8 cellular contexts compared by ENCODE assay signal in the genomic region with DNA sequence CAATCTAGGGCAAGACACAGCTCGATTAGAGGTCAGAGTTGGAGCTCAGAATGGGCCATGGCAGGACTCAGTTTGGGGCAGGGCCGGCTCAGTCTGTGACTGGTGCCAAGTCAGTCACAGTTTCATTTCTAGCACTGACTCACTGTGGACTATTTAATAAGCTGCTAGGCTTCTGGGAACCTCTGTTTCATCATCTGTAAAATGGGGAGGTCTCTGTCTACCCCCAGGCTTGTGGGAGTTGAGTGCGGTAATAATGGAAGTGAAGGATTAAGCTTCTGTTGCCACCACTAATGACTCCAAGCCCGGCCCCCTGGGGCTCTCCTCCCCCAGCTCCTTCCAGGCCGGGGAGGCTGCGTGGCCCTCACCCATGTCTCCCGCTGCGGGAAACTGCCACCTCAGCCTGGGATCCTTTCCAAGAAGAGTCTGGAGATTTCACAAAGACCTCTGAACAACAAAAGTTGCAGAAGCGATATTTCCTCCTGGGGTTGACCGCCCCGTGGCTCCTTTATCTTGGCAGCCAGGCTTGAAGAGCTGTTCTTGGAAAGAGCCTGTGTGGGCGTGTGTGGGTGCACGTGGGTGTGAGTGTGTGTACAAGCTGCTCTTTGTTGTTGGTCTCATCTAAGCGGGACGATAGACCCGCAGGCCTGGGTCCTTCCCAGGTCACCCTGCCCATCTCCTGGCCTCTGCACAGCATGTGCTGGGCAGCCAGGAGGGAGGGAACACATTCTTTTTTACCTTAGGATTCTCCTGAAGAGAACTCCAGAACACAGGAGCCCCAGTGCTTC. TPM values are rescaled to one million over a fixed set of nuclear protein-coding genes. Genes with fewer than 3 reads are reported as not detected.
DNase-seq lines count a peak whose midpoint lies in the region; ATAC-seq and TF ChIP-seq lines count a peak whose summit lies in the region.

No MANE protein-coding gene starts in this region.

- H3K4me3 ChIP-seq in WERI-Rb-1 (ENCODE audit: low read depth, low read length): no peak overlapping the region
- H3K4me3 ChIP-seq in heart left ventricle: no peak overlapping the region
- H3K4me3 ChIP-seq in CD8-positive, alpha-beta T cell (ENCODE audit: low read depth, low read length): no peak overlapping the region

- H3K9me3 ChIP-seq in WERI-Rb-1 (ENCODE audit: severe bottlenecking): no peaks in the 10 kb centered on the region
- H3K9me3 ChIP-seq in heart left ventricle: no peaks in the 10 kb centered on the region
- H3K9me3 ChIP-seq in CD8-positive, alpha-beta T cell (ENCODE audit: low read length): no peaks in the 10 kb centered on the region

- H3K27ac ChIP-seq in WERI-Rb-1 (peak overlapping the region; percentile 76), heart left ventricle (no peak overlapping the region)
- no peak overlapping the region for H3K27ac ChIP-seq in CD8-positive, alpha-beta T cell (ENCODE audit: low read depth, low read length)

- CTCF ChIA-PET in CD8-positive, alpha-beta T cell (lab: Charles Lee): interaction anchor here (0.8 to 1.4 kb wide), 3 partner anchors 11 to 75 kb away, joined by 3 to 4 read pairs (median 4); no protein-coding TSS in a partner anchor

- peak; percentile 80 for DNase-seq in EH (ENCODE audit: low read depth)
- DNase-seq in WERI-Rb-1: peak; percentile 71
- DNase-seq in heart left ventricle: peak in 2 of 5 donors; percentile 42 to 43
- DNase-seq in stimulated activated naive CD8-positive, alpha-beta T cell treated with anti-CD3 and anti-CD28 coated beads, Interleukin-15, amount 100 ng/mL, for 72 hours: peak in 1 of 2 donors; percentile 63
- DNase-seq in SHP77 treated with DMSO at 0.1 percent for 48 hours (lab: John Stamatoyannopoulos, UW): no peak
- no peak for DNase-seq in CD8-positive, alpha-beta T cell

- TF ChIP-seq POLR2A in heart left ventricle (IDR thresholded peaks at IDR 0.05): no peak

- peak overlapping the region; percentile 72 to 83 for H3K27ac Mint-ChIP-seq in stimulated activated naive CD8-positive, alpha-beta T cell treated with anti-CD3 and anti-CD28 coated beads, Interleukin-15, amount 100 ng/mL, for 72 hours
- H3K27ac Mint-ChIP-seq in CD8-positive, alpha-beta T cell: no peak overlapping the region

- H3K36me3 Mint-ChIP-seq in CD8-positive, alpha-beta T cell: no peaks in the 10 kb centered on the region

- H3K27me3 ChIP-seq in WERI-Rb-1 (ENCODE audit: insufficient read depth, low read depth, severe bottlenecking) (no peaks in the 10 kb centered on the region), heart left ventricle (peaks cover 6 to 56% (median 18%) of the 10 kb centered on the region in 9 donors)
- H3K27me3 ChIP-seq in CD8-positive, alpha-beta T cell (ENCODE audit: insufficient read depth, low read length): no peaks in the 10 kb centered on the region

- TF ChIP-seq CTCF in WERI-Rb-1 (IDR thresholded peaks at IDR 0.05; ENCODE audit: low read depth, low read length) (no peak), heart left ventricle (IDR thresholded peaks at IDR 0.05) (no peak)
- TF ChIP-seq CTCF in CD8-positive, alpha-beta T cell (IDR thresholded peaks at IDR 0.05): no peak

- peak; percentile 60 for ATAC-seq in HG02884 (IDR thresholded peaks at IDR 0.05; ENCODE audit: unreplicated experiment)
- peak; percentile 13 to 60 (median 20) for ATAC-seq in heart left ventricle
- ATAC-seq in stimulated activated naive CD8-positive, alpha-beta T cell treated with anti-CD3 and anti-CD28 coated beads, Interleukin-15, amount 100 ng/mL, for 72 hours: peak; percentile 95
- no peak for ATAC-seq in HG03135 (IDR thresholded peaks at IDR 0.05; ENCODE audit: unreplicated experiment)
- no peak for ATAC-seq in CD8-positive, alpha-beta T cell

- H3K36me3 ChIP-seq in WERI-Rb-1 (no peaks in the 10 kb centered on the region), heart left ventricle (no peaks in the 10 kb centered on the region)
- no peaks in the 10 kb centered on the region for H3K36me3 ChIP-seq in CD8-positive, alpha-beta T cell (ENCODE audit: insufficient read depth, low read length)

- peaks cover 33% of the 10 kb centered on the region for H3K4me1 Mint-ChIP-seq in stimulated activated naive CD8-positive, alpha-beta T cell treated with anti-CD3 and anti-CD28 coated beads, Interleukin-15, amount 100 ng/mL, for 72 hours
- H3K4me1 Mint-ChIP-seq in CD8-positive, alpha-beta T cell (ENCODE audit: low read depth): peaks cover 2% of the 10 kb centered on the region

- WGBS in heart left ventricle, 4 donors: 32 to 45% (median 39%) methylated on average over 15 to 16 of the region's 16 CpGs

- H3K27me3 Mint-ChIP-seq in stimulated activated naive CD8-positive, alpha-beta T cell treated with anti-CD3 and anti-CD28 coated beads, Interleukin-15, amount 100 ng/mL, for 72 hours: peaks cover 60% of the 10 kb centered on the region
- peaks cover 30% of the 10 kb centered on the region for H3K27me3 Mint-ChIP-seq in CD8-positive, alpha-beta T cell (ENCODE audit: low read depth)

- H3K4me1 ChIP-seq in heart left ventricle: peaks cover 0 to 16% (median 1%) of the 10 kb centered on the region in 12 donors
- H3K4me1 ChIP-seq in CD8-positive, alpha-beta T cell (ENCODE audit: insufficient read depth, low read length): no peaks in the 10 kb centered on the region

- POLR2A ChIA-PET in CD8-positive, alpha-beta T cell (lab: Charles Lee): no interaction called here

- intact Hi-C loops in heart left ventricle (cut with DNase I): loop anchor here in 1 of 10 donors (10.0 kb wide), 1 partner anchor 48 kb away; no protein-coding TSS in a partner anchor
- intact Hi-C loops in CD8-positive, alpha-beta T cell (cut with DNase I, micrococcal nuclease): no loop called here

- H3K9me3 Mint-ChIP-seq in stimulated activated naive CD8-positive, alpha-beta T cell treated with anti-CD3 and anti-CD28 coated beads, Interleukin-15, amount 100 ng/mL, for 72 hours: no peaks in the 10 kb centered on the region
- H3K9me3 Mint-ChIP-seq in CD8-positive, alpha-beta T cell: no peaks in the 10 kb centered on the region

- H3K4me3 Mint-ChIP-seq in stimulated activated naive CD8-positive, alpha-beta T cell treated with anti-CD3 and anti-CD28 coated beads, Interleukin-15, amount 100 ng/mL, for 72 hours: peak overlapping the region; percentile 19 to 50
- H3K4me3 Mint-ChIP-seq in CD8-positive, alpha-beta T cell: no peak overlapping the region

RNA-seq across cellular contexts. Expression of a gene that starts 29.1 kb away (rescaled TPM):
- total RNA-seq in heart left ventricle: not detected
- not detected for polyA plus RNA-seq in heart left ventricle
- total RNA-seq in CD8-positive, alpha-beta T cell: not detected

RNA-seq across cellular contexts. Expression of a gene that starts 32.7 kb away (rescaled TPM):
- total RNA-seq in heart left ventricle: not detected
- polyA plus RNA-seq in heart left ventricle: not detected
- not detected for total RNA-seq in CD8-positive, alpha-beta T cell

Comparison
In these comparisons a context has a peak if more than half of its experiments do, and no peak if none do; other contexts are left out.
1. DNase-seq: peak in EH (single experiment) and WERI-Rb-1 (single experiment); none in SHP77 treated with DMSO at 0.1 percent for 48 hours (single experiment) and CD8-positive, alpha-beta T cell (0 of 7).
2. ATAC-seq: peak in HG02884 (single experiment), heart left ventricle (4 of 4) and stimulated activated naive CD8-positive, alpha-beta T cell treated with anti-CD3 and anti-CD28 coated beads, Interleukin-15, amount 100 ng/mL, for 72 hours (single experiment); none in HG03135 (single experiment) and CD8-positive, alpha-beta T cell (single experiment).